In genomic region chr4:83783179-83783578, GRCh38 we compare ENCODE assay signal across 26 cellular contexts.
"Had no signal": no experiment of that assay in that cellular context is flagged by ENCODE, and none has a peak within 500 bp of the region (broad histone marks: within the 10 kb centered on the region; RNA-seq: fewer than 3 reads in every experiment).

No MANE protein-coding gene starts in this region.

- FAIRE-seq: HepG2 had no signal

- ATAC-seq: HepG2, Panc1, PC-3, Right ventricle myocardium inferior had no signal

- H3K27me3 ChIP-seq: SJSA1 had no signal

- DNase-seq: IMR-90, Kasumi-1, MV-4-11, NCI-H1048, NCI-H1105, NCI-H1417, NCI-H1436 treated with DMSO at 0.1 percent for 48 hours, NCI-H1694, NCI-H187 treated with DMSO at 0.1 percent for 48 hours, NCI-H2081, NCI-H2107, NCI-H2171 treated with DMSO at 0.1 percent for 48 hours, NCI-H345, NCI-H446 treated with DMSO at 0.1 percent for 48 hours, NCI-H524, NCI-H526 treated with DMSO at 0.1 percent for 48 hours, NCI-H748 treated with DMSO at 0.1 percent for 48 hours, PC-3, SHP77 treated with DMSO at 0.1 percent for 48 hours, T-helper 2 cell had no signal

- H3K4me2 ChIP-seq: KMS-11 had no signal

- H3K9me3 ChIP-seq: SJSA1 had no signal

- H3K27ac ChIP-seq: KMS-11, SJSA1, SK-N-MC had no signal

- H3K36me3 ChIP-seq: SJSA1 had no signal

- H3K9ac ChIP-seq: KMS-11 had no signal

- H3K4me3 ChIP-seq: SJSA1, SK-N-MC had no signal
